ENCODE assay signal across 8 cellular contexts in genomic region chr3:183698760-183699159, GRCh38. TPM values are rescaled to one million over a fixed set of nuclear protein-coding genes. Genes with fewer than 3 reads are reported as not detected.
A peak's percentile ranks its signal among the peaks of the same experiment; 100 is the strongest.
DNase-seq lines count a peak whose midpoint lies in the region; ATAC-seq and TF ChIP-seq lines count a peak whose summit lies in the region.

No MANE protein-coding gene starts in this region.

- H3K9me3 Mint-ChIP-seq in endodermal cell = no peaks in the 10 kb centered on the region

- H3K79me2 ChIP-seq in HCT116 (ENCODE audit: insufficient read depth, low read length) = peaks cover 60% of the 10 kb centered on the region

- H3K4me1 ChIP-seq in BLaER1 (peaks cover 49% of the 10 kb centered on the region), HCT116 (ENCODE audit: control insufficient read depth in 1 of 2, insufficient read depth in 2 of 2, low read length in 2 of 2) (peaks cover 0 to 18% of the 10 kb centered on the region in 2 experiments; a peak in 3 of 4 replicates), endodermal cell (ENCODE audit: control insufficient read depth, insufficient read depth, low read length) (no peaks in the 10 kb centered on the region)

- BruUV-seq in HCT116 (replicated peaks; lab: Mats Ljungman, UMichigan) = no TSS peak

- H3K4me2 ChIP-seq in BLaER1 (peak overlapping the region; percentile 72), HCT116 (ENCODE audit: low read length) (peak overlapping the region; percentile 81)

- H3K27ac ChIP-seq in BLaER1 (peak overlapping the region; percentile 98), HCT116 (ENCODE audit: low read depth, low read length) (peak overlapping the region; percentile 11; the same call in 1 of the 2 replicates), SK-N-MC (peak overlapping the region; percentile 16; the same call in 1 of the 2 replicates), endodermal cell (ENCODE audit: low read depth, low read length) (no peak overlapping the region)

- CTCF ChIA-PET in HCT116 (lab: Charles Lee) = no interaction called here

- peak overlapping the region; percentile 87 for H3K4me3 Mint-ChIP-seq in endodermal cell

- RAD21 ChIA-PET in HCT116 (lab: Charles Lee; ENCODE audit: low non-redundant PET in 1 of 2, low total read pairs in 2 of 2, uncharacterized antibody in 2 of 2, unreplicated experiment in 2 of 2) = no interaction called here

- H3K9me3 ChIP-seq in BLaER1 (no peaks in the 10 kb centered on the region), HCT116 (ENCODE audit: control insufficient read depth in 1 of 2, insufficient read depth in 1 of 2, low read depth in 1 of 2, low read length in 2 of 2) (no peaks in the 10 kb centered on the region), SK-N-MC (ENCODE audit: low read depth, low read length) (no peaks in the 10 kb centered on the region), endodermal cell (ENCODE audit: control insufficient read depth, low read length) (no peaks in the 10 kb centered on the region)

- H3K36me3 Mint-ChIP-seq in endodermal cell (ENCODE audit: low read depth) = peaks cover 6% of the 10 kb centered on the region

- ATAC-seq in HCT116 (no peak), HG02973 (IDR thresholded peaks at IDR 0.05; ENCODE audit: unreplicated experiment) (no peak)

- peaks cover 20% of the 10 kb centered on the region for H3K36me3 ChIP-seq in BLaER1
- H3K36me3 ChIP-seq in HCT116 (ENCODE audit: control insufficient read depth in 1 of 2, insufficient read depth in 2 of 2, low read length in 2 of 2) = peaks cover 0 to 2% of the 10 kb centered on the region in 2 experiments; a peak in 1 of 4 replicates
- H3K36me3 ChIP-seq in SK-N-MC (ENCODE audit: insufficient read depth, low read length) = peaks cover 29% of the 10 kb centered on the region
- H3K36me3 ChIP-seq in endodermal cell (ENCODE audit: control insufficient read depth, insufficient read depth, low read length) = peaks cover 5% of the 10 kb centered on the region

- 4 to 8% methylated on average over 8 of the region's 9 CpGs for WGBS in endodermal cell (ENCODE audit: insufficient coverage in 1 of 2, insufficient read length in 1 of 2), 2 experiments

- H2AFZ ChIP-seq in HCT116 (ENCODE audit: low read depth, low read length, poor library complexity, severe bottlenecking) = no peak overlapping the region

- H3K27ac Mint-ChIP-seq in endodermal cell = peak overlapping the region; percentile 41

- TF ChIP-seq CTCF in HCT116 (IDR thresholded peaks at IDR 0.05 in 2 of 3, conservative IDR thresholded peaks at IDR 0.05 in 1 of 3; ENCODE audit: borderline replicate concordance in 1 of 3, insufficient read depth in 1 of 3, low read depth in 2 of 3, low read length in 2 of 3) (no peak), endodermal cell (conservative IDR thresholded peaks at IDR 0.05) (no peak)

- H3K4me3 ChIP-seq in BLaER1 (peak overlapping the region; percentile 99), HCT116 (replicated peaks in 1 of 2; ENCODE audit: low read depth in 1 of 2, low read length in 2 of 2) (peak overlapping the region; percentile 79 to 99), SK-N-MC (peak overlapping the region; percentile 98), endodermal cell (ENCODE audit: low read length) (peak overlapping the region; percentile 92)

- H4K20me1 ChIP-seq in BLaER1 = peaks cover 54% of the 10 kb centered on the region
- H4K20me1 ChIP-seq in HCT116 (ENCODE audit: insufficient read depth) = peaks cover 9% of the 10 kb centered on the region; the same call in 1 of the 2 replicates

- TF ChIP-seq POLR2A in HCT116 (IDR thresholded peaks at IDR 0.05; ENCODE audit: borderline replicate concordance, extremely low read depth, insufficient read depth, insufficient read length) = no peak

- no peaks in the 10 kb centered on the region for H3K27me3 Mint-ChIP-seq in endodermal cell (ENCODE audit: insufficient read depth)

- intact Hi-C loops in HCT116 (cut with micrococcal nuclease) = no loop called here

- POLR2A ChIA-PET in HCT116 (lab: Charles Lee) = no interaction called here

- H3K4me1 Mint-ChIP-seq in endodermal cell = peaks cover 28% of the 10 kb centered on the region

- H3K27me3 ChIP-seq in BLaER1 (no peaks in the 10 kb centered on the region), HCT116 (ENCODE audit: insufficient read depth, low read length) (no peaks in the 10 kb centered on the region), endodermal cell (ENCODE audit: control insufficient read depth, insufficient read depth, low read length, poor library complexity, severe bottlenecking) (no peaks in the 10 kb centered on the region)

- TF ChIP-seq RAD21 in HCT116 (IDR thresholded peaks at IDR 0.05; ENCODE audit: low read depth) = no peak

- DNase-seq in HCT116 (ENCODE audit: low read depth, low spot score) = no peak
- no peak for DNase-seq in SK-N-MC (ENCODE audit: low read depth, low spot score)
- DNase-seq in endodermal cell = no peak
- peak; percentile 25 for DNase-seq in myocyte (ENCODE audit: low read depth)
- DNase-seq in mesenteric fat pad (ENCODE audit: low spot score) = no peak
- DNase-seq in NCI-H345 treated with DMSO at 0.1 percent for 48 hours (lab: John Stamatoyannopoulos, UW; ENCODE audit: unreplicated experiment) = no peak

- H3K9me2 ChIP-seq in HCT116 (ENCODE audit: insufficient read depth) = no peaks in the 10 kb centered on the region

- H3K9ac ChIP-seq in BLaER1 (peak overlapping the region; percentile 99), HCT116 (ENCODE audit: low read length) (peak overlapping the region; percentile 97), SK-N-MC (ENCODE audit: insufficient read length) (peak overlapping the region; percentile 97), endodermal cell (ENCODE audit: extremely low read depth, low read length, poor library complexity, severe bottlenecking) (peak overlapping the region; percentile 92)

TF ChIP-seq in HCT116, 20 proteins besides CTCF, POLR2A, EP300 and RAD21:
- TF ChIP-seq ELF1 (IDR thresholded peaks at IDR 0.05; ENCODE audit: borderline replicate concordance, low read depth) (no peak), REST (IDR thresholded peaks at IDR 0.05; ENCODE audit: low read depth) (no peak)
TF ChIP-seq in HCT116: peak in this region for 0.

RNA-seq across cellular contexts. Expression of gene YEATS2, which starts 1.2 kb away (rescaled TPM):
- total RNA-seq in HCT116 (2021; ENCODE audit: unreplicated experiment) (38.6 TPM), endodermal cell (10 to 100 TPM; 53.4 to 55.8 TPM), myocyte (21.0 and 21.7 TPM in 2 replicates), mesenteric fat pad (21.4 TPM)
- polyA plus RNA-seq in HCT116 (2012) = 31.6 and 32.5 TPM in 2 replicates
- 53.3 TPM for polyA plus RNA-seq in endodermal cell (2013, experiment 1 of 2)
- 52.1 TPM for polyA plus RNA-seq in endodermal cell (2013, experiment 2 of 2)
- 19.3 TPM for polyA plus RNA-seq in myocyte (2012)
